ENCODE assay signal across 12 cellular contexts in genomic region chr17:74773871-74774286, GRCh38. TPM values are rescaled to one million over a fixed set of nuclear protein-coding genes. Genes with fewer than 3 reads are reported as not detected.
DNase-seq lines count a peak whose midpoint lies in the region; ATAC-seq, FAIRE-seq and TF ChIP-seq lines count a peak whose summit lies in the region.
"Had no signal": no experiment of that assay in that cellular context is flagged by ENCODE, and none has a peak within 500 bp of the region (broad histone marks: within the 10 kb centered on the region; RNA-seq: fewer than 3 reads in every experiment).

No MANE protein-coding gene starts in this region.

- no peak overlapping the region; a peak in 1 of 20 replicates for H3K4me3 ChIP-seq in BLaER1 treated with 17β-estradiol and CSF1 and Interleukin-3, amounts not matched to agents 10 nM and 100 nM
- H3K4me3 ChIP-seq in astrocyte (ENCODE audit: insufficient read depth, low read depth, low read length): no peak overlapping the region
- H3K4me3 ChIP-seq: K562 had no signal

- H3K4me2 ChIP-seq in BLaER1 treated with 17β-estradiol and CSF1 and Interleukin-3, amounts not matched to agents 10 nM and 100 nM: peak overlapping the region in 5 of 11 experiments; percentile 88 to 99 (median 97); a peak in 8 of 22 replicates
- peak overlapping the region; percentile 73 for H3K4me2 ChIP-seq in astrocyte (ENCODE audit: low read length)

- H3K27me3 ChIP-seq in BLaER1 treated with 17β-estradiol and CSF1 and Interleukin-3, amounts not matched to agents 10 nM and 100 nM: no peaks in the 10 kb centered on the region
- H3K27me3 ChIP-seq in astrocyte (ENCODE audit: insufficient read depth, low read length): no peaks in the 10 kb centered on the region

- H3K27me3 Mint-ChIP-seq in IgD-negative memory B cell (no peaks in the 10 kb centered on the region), astrocyte (ENCODE audit: low read depth, unreplicated experiment) (no peaks in the 10 kb centered on the region), naive B cell (no peaks in the 10 kb centered on the region)

- no peak for TF ChIP-seq POLR2A in GM12891 (IDR thresholded peaks at IDR 0.05; ENCODE audit: low read depth, low read length)

- H3K9me3 Mint-ChIP-seq in IgD-negative memory B cell (no peaks in the 10 kb centered on the region), astrocyte (ENCODE audit: unreplicated experiment) (no peaks in the 10 kb centered on the region), naive B cell (no peaks in the 10 kb centered on the region)

- peaks cover 42% of the 10 kb centered on the region for H3K79me2 ChIP-seq in astrocyte (ENCODE audit: insufficient read depth, low read length)

- H3K27ac Mint-ChIP-seq in IgD-negative memory B cell: peak overlapping the region in 1 of 3 donors; percentile 49
- H3K27ac Mint-ChIP-seq in astrocyte (ENCODE audit: unreplicated experiment): peak overlapping the region; percentile 83
- H3K27ac Mint-ChIP-seq in naive B cell: peak overlapping the region in 2 of 6 donors; percentile 50 to 72

- DNase-seq in astrocyte (ENCODE audit: low read depth): peak; percentile 53
- DNase-seq in naive B cell: no peak
- DNase-seq in SIG-M5 treated with dmso at 0.1 percent for 504 hours (lab: John Stamatoyannopoulos, UW; ENCODE audit: unreplicated experiment): no peak
- no peak for DNase-seq in NOMO-1 (lab: John Stamatoyannopoulos, UW; ENCODE audit: unreplicated experiment in 2 of 2)
- DNase-seq in GM12891 (ENCODE audit: insufficient read length, low spot score): no peak
- DNase-seq in cerebellar cortex (ENCODE audit: low spot score): no peak
- DNase-seq: effector CD4-positive, alpha-beta T cell; nucleus accumbens; stimulated activated CD4-positive, alpha-beta T cell treated with anti-CD3 and anti-CD28 coated beads, Interleukin-4, amount 100 ng/mL, for 4 hours had no signal

- no peak for TF ChIP-seq CTCF in astrocyte (IDR thresholded peaks at IDR 0.05; ENCODE audit: insufficient read depth, low read depth, low read length)

- H3K36me3 ChIP-seq in BLaER1 treated with 17β-estradiol and CSF1 and Interleukin-3, amounts not matched to agents 10 nM and 100 nM: peaks cover 47 to 71% (median 54%) of the 10 kb centered on the region in 11 experiments
- peaks cover 23% of the 10 kb centered on the region for H3K36me3 ChIP-seq in astrocyte (ENCODE audit: insufficient read depth, low read length)

- H3K9ac ChIP-seq in BLaER1 treated with 17β-estradiol and CSF1 and Interleukin-3, amounts not matched to agents 10 nM and 100 nM: peak overlapping the region in 8 of 11 experiments; percentile 5 to 85 (median 32); a peak in 6 of 22 replicates
- no peak overlapping the region for H3K9ac ChIP-seq in astrocyte (ENCODE audit: low read length)

- H3K4me1 Mint-ChIP-seq in IgD-negative memory B cell: peaks cover 28 to 35% (median 34%) of the 10 kb centered on the region in 3 donors
- peaks cover 27% of the 10 kb centered on the region for H3K4me1 Mint-ChIP-seq in astrocyte (ENCODE audit: low read depth, unreplicated experiment)
- peaks cover 25 to 45% (median 39%) of the 10 kb centered on the region in 3 donors for H3K4me1 Mint-ChIP-seq in naive B cell

- FAIRE-seq in astrocyte (lab: Jason Lieb, UNC) (no peak), GM12891 (lab: Jason Lieb, UNC) (no peak)
- FAIRE-seq: K562 had no signal

- H3K36me3 Mint-ChIP-seq in IgD-negative memory B cell (peaks cover 2% of the 10 kb centered on the region), astrocyte (ENCODE audit: low read depth, unreplicated experiment) (peaks cover 19% of the 10 kb centered on the region), naive B cell (peaks cover 0 to 14% of the 10 kb centered on the region in 2 donors)

- H3K27ac ChIP-seq in BLaER1 treated with 17β-estradiol and CSF1 and Interleukin-3, amounts not matched to agents 10 nM and 100 nM: peak overlapping the region in 6 of 11 experiments; percentile 0 to 31 (median 24); a peak in 6 of 22 replicates
- H3K27ac ChIP-seq in astrocyte (ENCODE audit: low read depth, low read length): no peak overlapping the region

- no peak for ATAC-seq in naive B cell (ENCODE audit: low read depth in 2 of 2)
- ATAC-seq: K562 had no signal

- peaks cover 45 to 62% (median 54%) of the 10 kb centered on the region in 11 experiments; a peak in 20 of 22 replicates for H4K20me1 ChIP-seq in BLaER1 treated with 17β-estradiol and CSF1 and Interleukin-3, amounts not matched to agents 10 nM and 100 nM
- H4K20me1 ChIP-seq in astrocyte (ENCODE audit: insufficient read depth, low read length): peaks cover 62% of the 10 kb centered on the region

- no peak overlapping the region for H2AFZ ChIP-seq in astrocyte (ENCODE audit: low read depth, low read length)

- no peaks in the 10 kb centered on the region for H3K9me3 ChIP-seq in BLaER1 treated with 17β-estradiol and CSF1 and Interleukin-3, amounts not matched to agents 10 nM and 100 nM (replicated peaks in 1 of 11)
- no peaks in the 10 kb centered on the region for H3K9me3 ChIP-seq in astrocyte (ENCODE audit: insufficient read depth, low read depth, low read length)

- H3K4me1 ChIP-seq in BLaER1 treated with 17β-estradiol and CSF1 and Interleukin-3, amounts not matched to agents 10 nM and 100 nM: peaks cover 33 to 55% (median 41%) of the 10 kb centered on the region in 10 experiments
- peaks cover 20% of the 10 kb centered on the region for H3K4me1 ChIP-seq in astrocyte (ENCODE audit: insufficient read depth, low read length)

- H3K4me3 Mint-ChIP-seq in IgD-negative memory B cell (peak overlapping the region in 3 of 4 donors; percentile 24 to 72 (median 58)), astrocyte (ENCODE audit: unreplicated experiment) (peak overlapping the region; percentile 79), naive B cell (peak overlapping the region in 7 of 8 donors; percentile 30 to 84 (median 58))

TF ChIP-seq in GM12891, 5 proteins besides CTCF, POLR2A, EP300 and RAD21:
- TF ChIP-seq POU2F2 (IDR thresholded peaks at IDR 0.05; ENCODE audit: low read depth, low read length): no peak

RNA-seq across cellular contexts. Expression of gene NAT9, which starts 2.3 kb away (rescaled TPM):
- 24.5 TPM for polyA plus RNA-seq in IgD-negative memory B cell
- 58.4 and 61.8 TPM in 2 replicates for total RNA-seq in astrocyte
- polyA plus RNA-seq in naive B cell (ENCODE audit: low read depth in 6 of 6): 10 to 100 TPM in 5 of 6 donors, 1 to 10 TPM in 1; 9.6 to 29.0 (median 15.6) TPM
- polyA plus RNA-seq in GM12891 (2012; ENCODE audit: low read depth, missing spikeins): 32.7 TPM

RNA-seq across cellular contexts. Expression of gene NHERF1, which starts 25.5 kb away (rescaled TPM):
- polyA plus RNA-seq in IgD-negative memory B cell: 177 TPM
- total RNA-seq in astrocyte: 27.9 and 36.3 TPM in 2 replicates
- polyA plus RNA-seq in naive B cell (ENCODE audit: low read depth in 6 of 6): 100 to 1,000 TPM in 3 of 6 donors, 10 to 100 TPM in 3; 66.4 to 122 (median 95.9) TPM
- 19.1 TPM for polyA plus RNA-seq in GM12891 (2012; ENCODE audit: low read depth, missing spikeins)

RNA-seq across cellular contexts. Expression of gene RAB37, which starts 36.8 kb away (rescaled TPM):
- 76.5 TPM for polyA plus RNA-seq in IgD-negative memory B cell
- 0.77 TPM in 1 of 2 replicates, not detected in the other for total RNA-seq in astrocyte
- 10 to 100 TPM; 49.2 to 85.5 (median 56.4) TPM for polyA plus RNA-seq in naive B cell (ENCODE audit: low read depth in 6 of 6)
- polyA plus RNA-seq in GM12891 (2012; ENCODE audit: low read depth, missing spikeins): 8.5 TPM
